In genomic region chr16:49672753-49673152, GRCh38 we compare ENCODE assay signal across 24 cellular contexts.
"Had no signal": no experiment of that assay in that cellular context is flagged by ENCODE, and none has a peak within 500 bp of the region (broad histone marks: within the 10 kb centered on the region; RNA-seq: fewer than 3 reads in every experiment).

No MANE protein-coding gene starts in this region.

- H3K4me3 Mint-ChIP-seq: activated naive CD8-positive, alpha-beta T cell; activated T-cell treated with anti-CD3 and anti-CD28 coated beads, Interleukin-2, amount 50 U/mL, for 4 hours; memory B cell; natural killer cell treated with Interleukin-12 subunit alpha and Interleukin-12 subunit beta and Interleukin-15 and Interleukin-18, amount 100 ng/mL, for 72 hours had no signal

- H3K9me3 ChIP-seq: adrenal gland, colonic mucosa, heart right ventricle, pancreas, psoas muscle, right atrium auricular region had no signal

- H3K27me3 ChIP-seq: adrenal gland, colonic mucosa, heart right ventricle, pancreas, right atrium auricular region had no signal

- ATAC-seq: activated T-cell treated with anti-CD3 and anti-CD28 coated beads, Interleukin-2, amount 50 U/mL, for 4 hours; heart right ventricle; left cardiac atrium; natural killer cell treated with Interleukin-12 subunit alpha and Interleukin-12 subunit beta and Interleukin-15 and Interleukin-18, amount 100 ng/mL, for 72 hours; pancreas; psoas muscle; stimulated activated naive CD8-positive, alpha-beta T cell treated with anti-CD3 and anti-CD28 coated beads, Interleukin-15, Interleukin-2, amounts not matched to agents 100 U/mL and 50 U/mL, for 24 hours had no signal

- H3K36me3 Mint-ChIP-seq: activated naive CD8-positive, alpha-beta T cell; memory B cell; natural killer cell treated with Interleukin-12 subunit alpha and Interleukin-12 subunit beta and Interleukin-15 and Interleukin-18, amount 100 ng/mL, for 72 hours had no signal

- H3K27ac Mint-ChIP-seq: activated naive CD8-positive, alpha-beta T cell; activated T-helper 2 cell treated with anti-CD3 and anti-CD28 coated beads, Interferon-gamma antibody, Interleukin-2, Interleukin-4, amounts not matched to agents 10 μg/mL and 5 μg/mL and 100 μg/mL, durations not matched to agents 14 hours and 24 hours and 36 hours; memory B cell; natural killer cell treated with Interleukin-12 subunit alpha and Interleukin-12 subunit beta and Interleukin-15 and Interleukin-18, amount 100 ng/mL, for 72 hours had no signal

- H3K27me3 Mint-ChIP-seq: activated naive CD8-positive, alpha-beta T cell; natural killer cell treated with Interleukin-12 subunit alpha and Interleukin-12 subunit beta and Interleukin-15 and Interleukin-18, amount 100 ng/mL, for 72 hours had no signal

- H3K36me3 ChIP-seq: adrenal gland, colonic mucosa, heart right ventricle, pancreas, right atrium auricular region had no signal

- H3K4me1 Mint-ChIP-seq: memory B cell had no signal

- DNase-seq: activated CD4-positive, alpha-beta T cell treated with anti-CD3 and anti-CD28 coated beads for 4 hours; activated CD4-positive, alpha-beta T cell treated with anti-CD3 and anti-CD28 coated beads, Interleukin-2, amount 50 U/mL, for 48 hours; activated CD4-positive, CD25-positive, alpha-beta regulatory T cell; activated CD8-positive, alpha-beta memory T cell treated with anti-CD3 and anti-CD28 coated beads, Interleukin-2, amount 50 U/mL, for 48 hours; activated naive CD4-positive, alpha-beta T cell; activated T-cell treated with anti-CD3 and anti-CD28 coated beads, Interleukin-2, amount 50 U/mL, for 4 hours; adrenal gland; colonic mucosa; heart right ventricle; islet precursor cell; left cardiac atrium; psoas muscle; stimulated activated CD4-positive, alpha-beta T cell treated with anti-CD3 and anti-CD28 coated beads, Interleukin-12 subunit alpha, Interleukin-12 subunit beta, amount 100 ng/mL, for 4 hours; stimulated activated CD4-positive, alpha-beta T cell treated with anti-CD3 and anti-CD28 coated beads, Interleukin-4, amount 100 ng/mL, for 4 hours; stimulated activated naive CD8-positive, alpha-beta T cell treated with anti-CD3 and anti-CD28 coated beads, Interleukin-15, Interleukin-2, amounts not matched to agents 100 U/mL and 50 U/mL, for 24 hours; T1000 had no signal

- H3K4me3 ChIP-seq: adrenal gland, colonic mucosa, heart right ventricle, pancreas, psoas muscle, right atrium auricular region had no signal

- H3K9me3 Mint-ChIP-seq: activated T-cell treated with anti-CD3 and anti-CD28 coated beads, Interleukin-2, amount 50 U/mL, for 4 hours; activated T-helper 2 cell treated with anti-CD3 and anti-CD28 coated beads, Interferon-gamma antibody, Interleukin-2, Interleukin-4, amounts not matched to agents 10 μg/mL and 5 μg/mL and 100 μg/mL, durations not matched to agents 14 hours and 24 hours and 36 hours; memory B cell; natural killer cell treated with Interleukin-12 subunit alpha and Interleukin-12 subunit beta and Interleukin-15 and Interleukin-18, amount 100 ng/mL, for 72 hours had no signal

- FAIRE-seq: astrocyte, pancreas had no signal

- H3K27ac ChIP-seq: adrenal gland, colonic mucosa, epithelial cell of prostate, heart right ventricle, pancreas, psoas muscle, right atrium auricular region had no signal

- H3K4me1 ChIP-seq: adrenal gland, colonic mucosa, heart right ventricle, pancreas, psoas muscle, right atrium auricular region had no signal
